14 cellular contexts compared by ENCODE assay signal in genomic region chr13:111542530-111543341, GRCh38.
DNase-seq lines count a peak whose midpoint lies in the region; FAIRE-seq and TF ChIP-seq lines count a peak whose summit lies in the region.
"Had no signal": no experiment of that assay in that cellular context is flagged by ENCODE, and none has a peak within 500 bp of the region (broad histone marks: within the 10 kb centered on the region; RNA-seq: fewer than 3 reads in every experiment).

No MANE protein-coding gene starts in this region.

- no peak for TF ChIP-seq RAD21 in SK-N-SH (IDR thresholded peaks at IDR 0.05; ENCODE audit: low read length)

- H3K27me3 ChIP-seq in spleen (replicated peaks in 1 of 7) (peaks cover 0 to 30% (median 0%) of the 10 kb centered on the region in 7 donors), SK-N-SH (ENCODE audit: insufficient read depth) (peaks cover 11% of the 10 kb centered on the region; the same call in 1 of the 2 replicates)

- no peaks in the 10 kb centered on the region for H3K9me2 ChIP-seq in SK-N-SH

- no peaks in the 10 kb centered on the region for H4K20me1 ChIP-seq in SK-N-SH (ENCODE audit: insufficient read depth)

- H3K27ac Mint-ChIP-seq in chondrocyte (ENCODE audit: unreplicated experiment) (no peak overlapping the region), Calu3 (ENCODE audit: unreplicated experiment) (no peak overlapping the region)
- H3K27ac Mint-ChIP-seq: GM23338 had no signal

- no peak for TF ChIP-seq CTCF in chondrocyte (IDR thresholded peaks at IDR 0.05)
- no peak for TF ChIP-seq CTCF in kidney (IDR thresholded peaks at IDR 0.05; ENCODE audit: borderline replicate concordance, extremely low read depth, insufficient read depth)
- TF ChIP-seq CTCF in spleen (IDR thresholded peaks at IDR 0.05 in 8 of 11, conservative IDR thresholded peaks at IDR 0.05 in 3 of 11) = no peak
- no peak for TF ChIP-seq CTCF in Calu3 (IDR thresholded peaks at IDR 0.05; ENCODE audit: unreplicated experiment)
- no peak for TF ChIP-seq CTCF in SK-N-SH (IDR thresholded peaks at IDR 0.05)

- H3K27me3 Mint-ChIP-seq in chondrocyte (ENCODE audit: low read depth) (peaks cover 19% of the 10 kb centered on the region), Calu3 (ENCODE audit: unreplicated experiment) (no peaks in the 10 kb centered on the region)

- H3K4me1 ChIP-seq in kidney (ENCODE audit: control insufficient read depth in 1 of 2, insufficient read depth in 1 of 2, low read depth in 1 of 2, low read length in 2 of 2) (no peaks in the 10 kb centered on the region), spleen (no peaks in the 10 kb centered on the region), SK-N-SH (ENCODE audit: control insufficient read depth in 1 of 2, insufficient read depth in 2 of 2, low read depth in 1 of 2, low read length in 1 of 2) (no peaks in the 10 kb centered on the region)
- H3K4me1 ChIP-seq: A549, BE2C, HAP-1 had no signal

- H3F3A ChIP-seq in SK-N-SH (replicated peaks; ENCODE audit: insufficient read depth) = no peaks in the 10 kb centered on the region

- no peak overlapping the region for H2AFZ ChIP-seq in SK-N-SH (ENCODE audit: low read depth)
- H2AFZ ChIP-seq: GM23338 had no signal

- intact Hi-C loops in kidney (cut with DNase I) = no loop called here
- intact Hi-C loops in spleen (cut with DNase I; ENCODE audit: low total_unique reads) = no loop called here
- intact Hi-C loops in Calu3 (cut with micrococcal nuclease; ENCODE audit: unreplicated experiment) = no loop called here

- H3K4me3 Mint-ChIP-seq in chondrocyte (ENCODE audit: unreplicated experiment) (no peak overlapping the region), Calu3 (ENCODE audit: low read depth, unreplicated experiment) (no peak overlapping the region)
- H3K4me3 Mint-ChIP-seq: GM23338 had no signal

- H3K27ac ChIP-seq in kidney (ENCODE audit: low read depth in 2 of 2, low read length in 2 of 2) = no peak overlapping the region
- no peak overlapping the region for H3K27ac ChIP-seq in spleen
- no peak overlapping the region for H3K27ac ChIP-seq in SK-N-SH (ENCODE audit: low read depth in 2 of 2, low read length in 1 of 2)
- H3K27ac ChIP-seq: A549 had no signal

- H3K4me1 Mint-ChIP-seq in chondrocyte (ENCODE audit: low read depth) (no peaks in the 10 kb centered on the region), Calu3 (ENCODE audit: low read depth, unreplicated experiment) (no peaks in the 10 kb centered on the region)

- H3K9ac ChIP-seq in kidney (ENCODE audit: low read length in 2 of 2) (no peak overlapping the region), SK-N-SH (no peak overlapping the region)

- 83 to 91% (median 87%) methylated on average over 12 to 14 of the region's 14 CpGs for WGBS in spleen, 5 donors
- WGBS in SK-N-SH (ENCODE audit: low lambda C conversion rate) = 9% methylated on average over 13 of the region's 14 CpGs

- BruUV-seq in Calu3 (replicated peaks; lab: Mats Ljungman, UMichigan) = no TSS peak

- H3K9me3 ChIP-seq in kidney (ENCODE audit: control insufficient read depth in 1 of 2, low read length in 2 of 2) = peaks cover 0 to 4% of the 10 kb centered on the region in 2 donors
- peaks cover 0 to 19% (median 10%) of the 10 kb centered on the region in 8 donors for H3K9me3 ChIP-seq in spleen
- no peaks in the 10 kb centered on the region for H3K9me3 ChIP-seq in SK-N-SH
- H3K9me3 ChIP-seq: A549, BE2C, HAP-1 had no signal

- no peak overlapping the region for H3K4me2 ChIP-seq in SK-N-SH
- H3K4me2 ChIP-seq: A549, GM23338 had no signal

- no peak for FAIRE-seq in kidney (lab: Jason Lieb, UNC)
- FAIRE-seq: A549, GM12878, GM18507 had no signal

- POLR2A ChIA-PET in SK-N-SH (lab: Yijun Ruan, JAX) = no interaction called here

- TF ChIP-seq EP300 in SK-N-SH (IDR thresholded peaks at IDR 0.05; ENCODE audit: borderline replicate concordance in 1 of 2, low read depth in 1 of 2, low read length in 1 of 2) = no peak

- H3K9me3 Mint-ChIP-seq in chondrocyte (ENCODE audit: low read depth) = peaks cover 8% of the 10 kb centered on the region
- peaks cover 2% of the 10 kb centered on the region for H3K9me3 Mint-ChIP-seq in Calu3 (ENCODE audit: low read depth, unreplicated experiment)
- H3K9me3 Mint-ChIP-seq: GM23338 had no signal

- H3K36me3 ChIP-seq in kidney (ENCODE audit: control insufficient read depth in 1 of 2, insufficient read depth in 2 of 2, low read length in 2 of 2) (no peaks in the 10 kb centered on the region), spleen (no peaks in the 10 kb centered on the region), SK-N-SH (replicated peaks in 1 of 2; ENCODE audit: control insufficient read depth in 1 of 2, insufficient read depth in 2 of 2, low read length in 1 of 2) (no peaks in the 10 kb centered on the region)
- H3K36me3 ChIP-seq: BE2C, HAP-1 had no signal

- H3K36me3 Mint-ChIP-seq in chondrocyte (ENCODE audit: low read depth) (no peaks in the 10 kb centered on the region), Calu3 (ENCODE audit: insufficient read depth, unreplicated experiment) (no peaks in the 10 kb centered on the region)

- TF ChIP-seq POLR2A in spleen (IDR thresholded peaks at IDR 0.05) = no peak

- H3K4me3 ChIP-seq in kidney (ENCODE audit: low read length in 2 of 2) (no peak overlapping the region), spleen (no peak overlapping the region), SK-N-SH (ENCODE audit: low read depth in 2 of 2, low read length in 1 of 2) (no peak overlapping the region)
- H3K4me3 ChIP-seq: A549, GM12878, GM23338, HAP-1 had no signal

- CTCF ChIA-PET in Calu3 (lab: Charles Lee) (no interaction called here), SK-N-SH (lab: Yijun Ruan, JAX) (interaction anchor here (0.8 kb wide), 1 partner anchor 13 kb away, joined by 3 read pairs; no protein-coding TSS in a partner anchor)

- H3K79me2 ChIP-seq in SK-N-SH (ENCODE audit: insufficient read depth) = no peaks in the 10 kb centered on the region

- peak; percentile 69 for DNase-seq in chondrocyte (ENCODE audit: low spot score)
- DNase-seq in kidney = peak; percentile 48
- peak; percentile 82 for DNase-seq in mesenteric fat pad (ENCODE audit: low spot score)
- DNase-seq in spleen = peak; percentile 56
- DNase-seq in GM19238 (ENCODE audit: insufficient read length, low spot score) = no peak
- no peak for DNase-seq in Calu3
- DNase-seq in SK-N-SH = no peak
- DNase-seq: BE2C, DMS 273 treated with DMSO at 0.1 percent for 48 hours had no signal

TF ChIP-seq in SK-N-SH, 30 proteins besides CTCF, POLR2A, EP300 and RAD21:
- no peak for TF ChIP-seq USF1 (IDR thresholded peaks at IDR 0.05; ENCODE audit: borderline replicate concordance, low read depth)
- no peak for TF ChIP-seq MAX (IDR thresholded peaks at IDR 0.05; ENCODE audit: low read depth)
- no peak for TF ChIP-seq MEF2A (IDR thresholded peaks at IDR 0.05; ENCODE audit: borderline replicate concordance, low read depth)
- TF ChIP-seq EZH2phosphoT487 (IDR thresholded peaks at IDR 0.05; ENCODE audit: borderline replicate concordance, low read depth) = no peak
- no peak for TF ChIP-seq TAF1 (IDR thresholded peaks at IDR 0.05; ENCODE audit: borderline replicate concordance, low read depth, low read length)
- no peak for TF ChIP-seq RFX5 (IDR thresholded peaks at IDR 0.05; ENCODE audit: low read length)
- no peak for TF ChIP-seq GATA2 (CRISPR knock-in tag; IDR thresholded peaks at IDR 0.05)

Comparison
In these comparisons a context has a peak if more than half of its experiments do, and no peak if none do; other contexts are left out.
1. DNase-seq: peak in chondrocyte (single experiment), kidney (single experiment), mesenteric fat pad (single experiment) and spleen (single experiment); none in GM19238 (single experiment), Calu3 (single experiment) and SK-N-SH (single experiment).